In genomic region chr6:82131441-82131840, GRCh38 we compare ENCODE assay signal across 15 cellular contexts.
DNase-seq lines count a peak whose midpoint lies in the region; ATAC-seq and TF ChIP-seq lines count a peak whose summit lies in the region.
"Had no signal": no experiment of that assay in that cellular context is flagged by ENCODE, and none has a peak within 500 bp of the region (broad histone marks: within the 10 kb centered on the region; RNA-seq: fewer than 3 reads in every experiment).

No MANE protein-coding gene starts in this region.

- H3K9me3 ChIP-seq in A673 (ENCODE audit: low read depth, low read length, poor library complexity, severe bottlenecking) (no peaks in the 10 kb centered on the region), esophagus squamous epithelium (no peaks in the 10 kb centered on the region)
- H3K9me3 ChIP-seq: Caco-2 had no signal

- H3K27me3 Mint-ChIP-seq in type B pancreatic cell = peaks cover 4% of the 10 kb centered on the region

- H3K27ac ChIP-seq in A673 (ENCODE audit: low read depth, low read length, poor library complexity, severe bottlenecking) (no peak overlapping the region), esophagus squamous epithelium (peak overlapping the region in 3 of 4 donors; percentile 9 to 75 (median 70))
- H3K27ac ChIP-seq: C4-2B had no signal

- no TSS peak for BruUV-seq in A673 (replicated peaks; lab: Mats Ljungman, UMichigan)

- peaks cover 4% of the 10 kb centered on the region for H3K36me3 Mint-ChIP-seq in type B pancreatic cell

- H3K36me3 ChIP-seq in A673 (ENCODE audit: insufficient read depth, low read length, poor library complexity, severe bottlenecking) (no peaks in the 10 kb centered on the region), esophagus squamous epithelium (no peaks in the 10 kb centered on the region)

- WGBS in esophagus squamous epithelium, 2 donors = 44 to 59% methylated on average over 2 of the region's 2 CpGs
- WGBS in lower leg skin, 2 donors = 57 to 61% methylated on average over 2 of the region's 2 CpGs

- H3K27ac Mint-ChIP-seq in type B pancreatic cell = peak overlapping the region; percentile 44
- H3K27ac Mint-ChIP-seq: CD4-positive, alpha-beta T cell; GM23338 had no signal

- no peak overlapping the region for H3K4me3 ChIP-seq in A673 (ENCODE audit: low read depth, low read length, poor library complexity, severe bottlenecking)
- no peak overlapping the region for H3K4me3 ChIP-seq in esophagus squamous epithelium
- H3K4me3 ChIP-seq in lower leg skin (ENCODE audit: low read depth, poor library complexity, severe bottlenecking) = no peak overlapping the region
- H3K4me3 ChIP-seq: GM23338 had no signal

- ATAC-seq in GM19328 (IDR thresholded peaks at IDR 0.05; ENCODE audit: unreplicated experiment) = no peak
- ATAC-seq: GM23338 had no signal

- H3K27me3 ChIP-seq in A673 (replicated peaks; ENCODE audit: insufficient read depth, low read depth, low read length, poor library complexity) (no peaks in the 10 kb centered on the region), esophagus squamous epithelium (no peaks in the 10 kb centered on the region)

- POLR2A ChIA-PET in A673 (lab: Charles Lee; ENCODE audit: low non-redundant PET) = no interaction called here

- H3K4me1 Mint-ChIP-seq in type B pancreatic cell (ENCODE audit: unreplicated experiment) = peaks cover 4% of the 10 kb centered on the region
- H3K4me1 Mint-ChIP-seq: GM23338 had no signal

- no peak for TF ChIP-seq POLR2A in esophagus squamous epithelium (IDR thresholded peaks at IDR 0.05)
- TF ChIP-seq POLR2A in lower leg skin (IDR thresholded peaks at IDR 0.05) = no peak

- CTCF ChIA-PET in A673 (lab: Charles Lee) = no interaction called here

- peaks cover 7% of the 10 kb centered on the region for H3K4me1 ChIP-seq in A673 (ENCODE audit: insufficient read depth, low read length, poor library complexity, severe bottlenecking)
- H3K4me1 ChIP-seq in esophagus squamous epithelium = peaks cover 0 to 33% (median 0%) of the 10 kb centered on the region in 3 donors
- H3K4me1 ChIP-seq: Caco-2 had no signal

- H3K9me3 Mint-ChIP-seq in type B pancreatic cell = no peaks in the 10 kb centered on the region
- H3K9me3 Mint-ChIP-seq: GM23338 had no signal

- peak overlapping the region; percentile 41 for H3K4me3 Mint-ChIP-seq in type B pancreatic cell
- H3K4me3 Mint-ChIP-seq: CD4-positive, alpha-beta T cell; GM23338 had no signal

- intact Hi-C loops in A673 (cut with micrococcal nuclease; ENCODE audit: unreplicated experiment) (no loop called here), esophagus squamous epithelium (cut with DNase I) (no loop called here), lower leg skin (cut with DNase I; ENCODE audit: low total_unique reads) (no loop called here)

- no peak for TF ChIP-seq CTCF in A673 (conservative IDR thresholded peaks at IDR 0.05; ENCODE audit: low read depth, low read length)
- no peak for TF ChIP-seq CTCF in esophagus squamous epithelium (IDR thresholded peaks at IDR 0.05)
- TF ChIP-seq CTCF in type B pancreatic cell (conservative IDR thresholded peaks at IDR 0.05) = no peak
- TF ChIP-seq CTCF in lower leg skin (IDR thresholded peaks at IDR 0.05) = no peak

- DNase-seq in A673 (ENCODE audit: low spot score) = peak; percentile 50
- DNase-seq in NCI-H82 (lab: John Stamatoyannopoulos, UW) = peak; percentile 7
- no peak for DNase-seq in esophagus squamous epithelium (lab: John Stamatoyannopoulos, UW)
- no peak for DNase-seq in type B pancreatic cell (ENCODE audit: extremely low spot score, unreplicated experiment)
- DNase-seq in T-helper 1 cell = no peak
- DNase-seq in lower leg skin (ENCODE audit: low spot score in 2 of 2) = no peak
- DNase-seq: 8988T; ACHN; Caco-2; CD4-positive, alpha-beta T cell; HCEC 1CT; IMR-90 had no signal

Comparison
In these comparisons a context has a peak if more than half of its experiments do, and no peak if none do; other contexts are left out.
1. DNase-seq: peak in A673 (single experiment) and NCI-H82 (single experiment); none in esophagus squamous epithelium (single experiment), type B pancreatic cell (single experiment), T-helper 1 cell (0 of 5) and lower leg skin (0 of 2).